ENCODE assay signal across 8 cellular contexts in the genomic region with DNA sequence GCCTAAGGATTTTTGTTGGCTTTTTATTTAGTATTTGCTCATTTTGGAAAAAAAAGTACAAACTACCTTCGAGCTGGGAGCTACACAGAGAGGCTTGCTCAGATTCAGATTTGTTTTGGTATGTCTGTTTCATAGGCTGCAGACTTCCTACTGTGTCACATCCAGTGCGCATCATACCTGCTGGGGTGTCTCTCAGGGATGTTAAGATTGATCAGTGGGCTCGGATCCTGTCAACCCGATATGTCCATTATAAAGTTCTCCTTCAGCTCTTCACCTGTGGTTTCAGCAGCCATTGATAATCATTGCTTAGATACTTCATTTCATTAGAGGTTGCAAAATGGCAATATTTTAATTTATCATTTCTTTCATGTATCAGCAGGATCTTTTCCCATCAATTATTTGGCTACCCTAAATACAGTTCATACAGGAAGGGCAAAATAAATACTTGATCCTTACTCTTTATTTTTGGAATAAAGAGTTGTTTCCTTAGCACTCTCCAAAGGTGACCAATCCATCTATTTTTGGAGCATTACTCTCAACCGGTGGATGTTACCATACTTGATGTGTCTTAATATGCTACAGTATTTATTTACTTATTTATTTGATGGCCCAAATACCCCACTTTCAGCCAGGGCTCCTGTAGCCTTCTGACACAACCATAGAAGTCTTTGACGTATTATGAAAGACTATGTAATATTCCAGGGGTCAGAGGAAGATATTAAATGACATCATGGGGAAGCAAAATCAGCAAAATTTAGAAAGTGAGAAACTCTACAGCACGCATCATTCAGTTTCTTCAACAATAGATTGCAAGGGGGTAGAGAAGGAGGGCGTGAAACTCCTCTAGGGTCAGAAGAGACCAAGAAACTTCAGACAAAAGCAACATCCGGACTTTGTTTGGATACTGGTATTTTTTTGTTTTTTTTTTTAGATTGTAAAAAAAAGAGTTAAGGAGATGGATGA. TPM values are rescaled to one million over a fixed set of nuclear protein-coding genes. Genes with fewer than 3 reads are reported as not detected.
DNase-seq lines count a peak whose midpoint lies in the region; TF ChIP-seq lines count a peak whose summit lies in the region.

No MANE protein-coding gene starts in this region.

- H3K9ac ChIP-seq in Karpas-422 (ENCODE audit: low read length), result peak overlapping the region; percentile 50

- no peaks in the 10 kb centered on the region for H3K9me2 ChIP-seq in Karpas-422 (replicated peaks; ENCODE audit: insufficient read depth, low read length)

- TF ChIP-seq CTCF in osteoblast (IDR thresholded peaks at IDR 0.05; ENCODE audit: extremely low read depth, low read depth, low read length), result no peak
- TF ChIP-seq CTCF in adrenal gland (IDR thresholded peaks at IDR 0.05), result no peak

- H3K9me3 ChIP-seq in Karpas-422 (ENCODE audit: low read length), result no peaks in the 10 kb centered on the region
- no peaks in the 10 kb centered on the region for H3K9me3 ChIP-seq in osteoblast (ENCODE audit: low read depth, low read length)
- H3K9me3 ChIP-seq in adrenal gland (replicated peaks in 1 of 3), result no peaks in the 10 kb centered on the region

- H2AFZ ChIP-seq in Karpas-422 (ENCODE audit: low read length), result peak overlapping the region; percentile 85
- peak overlapping the region; percentile 92 for H2AFZ ChIP-seq in osteoblast (ENCODE audit: low read length)

- DNase-seq in GF-D8 (lab: John Stamatoyannopoulos, UW) (peak; percentile 27), Karpas-422 (no peak), osteoblast (ENCODE audit: insufficient read length, low spot score, missing footprints) (no peak), adrenal gland (no peak), GM19238 (ENCODE audit: insufficient read length, low spot score) (no peak), foreskin melanocyte (no peak)
- DNase-seq in NK-92 treated with Interleukin-12 subunit alpha and Interleukin-12 subunit beta, amount 100 ng/mL, for 24 hours (lab: John Stamatoyannopoulos, UW), result no peak

- no peak for TF ChIP-seq POLR2A in adrenal gland (IDR thresholded peaks at IDR 0.05)

- H3K4me2 ChIP-seq in Karpas-422 (ENCODE audit: low read depth, low read length, poor library complexity, severe bottlenecking) (peak overlapping the region; percentile 96), osteoblast (ENCODE audit: insufficient read depth, low read length) (peak overlapping the region; percentile 94)

- H3K79me2 ChIP-seq in Karpas-422 (ENCODE audit: low read length) (no peaks in the 10 kb centered on the region), osteoblast (ENCODE audit: insufficient read depth, low read length) (no peaks in the 10 kb centered on the region)

- H3K27ac ChIP-seq in Karpas-422 (ENCODE audit: low read length) (no peak overlapping the region), cingulate gyrus (ENCODE audit: low read depth, low read length) (peak overlapping the region; percentile 1), osteoblast (ENCODE audit: low read depth, low read length) (no peak overlapping the region), adrenal gland (no peak overlapping the region)

- H3K4me1 ChIP-seq in Karpas-422 (ENCODE audit: low read length) (peaks cover 30% of the 10 kb centered on the region), osteoblast (ENCODE audit: insufficient read depth, low read length) (peaks cover 6% of the 10 kb centered on the region), adrenal gland (replicated peaks in 1 of 2) (peaks cover 6 to 10% of the 10 kb centered on the region in 2 donors)

- no peaks in the 10 kb centered on the region for H4K20me1 ChIP-seq in Karpas-422 (ENCODE audit: insufficient read depth, low read depth, low read length)
- no peaks in the 10 kb centered on the region for H4K20me1 ChIP-seq in osteoblast (ENCODE audit: insufficient read depth, low read length)

- H3K27me3 ChIP-seq in Karpas-422 (ENCODE audit: low read length) (no peaks in the 10 kb centered on the region), osteoblast (ENCODE audit: insufficient read depth, low read length) (peaks cover 2% of the 10 kb centered on the region), adrenal gland (peaks cover 8% of the 10 kb centered on the region)

- H3K36me3 ChIP-seq in Karpas-422 (ENCODE audit: insufficient read depth, low read length) (no peaks in the 10 kb centered on the region), osteoblast (ENCODE audit: insufficient read depth, low read length) (no peaks in the 10 kb centered on the region), adrenal gland (replicated peaks in 1 of 2) (no peaks in the 10 kb centered on the region)

- 57 to 62% (median 61%) methylated on average over 9 of the region's 9 CpGs for WGBS in adrenal gland, 4 donors

- intact Hi-C loops in adrenal gland (cut with DNase I), result no loop called here

- H3K4me3 ChIP-seq in Karpas-422 (ENCODE audit: low read length) (peak overlapping the region; percentile 55), osteoblast (ENCODE audit: insufficient read depth, low read length) (peak overlapping the region; percentile 74), adrenal gland (peak overlapping the region in 1 of 4 donors; percentile 57)

RNA-seq across cellular contexts. Expression of a gene that starts 55.3 kb away (rescaled TPM):
- 224 and 343 TPM in 2 replicates for total RNA-seq in Karpas-422 (2014; rRNA removed; shearing (Covaris generic); ENCODE audit: low replicate concordance)
- total RNA-seq in osteoblast (214 and 240 TPM in 2 replicates), adrenal gland (100 to 1,000 TPM; 192 to 326 (median 278) TPM)
- 100 to 1,000 TPM; 141 to 397 (median 145) TPM for polyA plus RNA-seq in adrenal gland
